Comparison of ENCODE assay signal across 8 cellular contexts in the genomic region with DNA sequence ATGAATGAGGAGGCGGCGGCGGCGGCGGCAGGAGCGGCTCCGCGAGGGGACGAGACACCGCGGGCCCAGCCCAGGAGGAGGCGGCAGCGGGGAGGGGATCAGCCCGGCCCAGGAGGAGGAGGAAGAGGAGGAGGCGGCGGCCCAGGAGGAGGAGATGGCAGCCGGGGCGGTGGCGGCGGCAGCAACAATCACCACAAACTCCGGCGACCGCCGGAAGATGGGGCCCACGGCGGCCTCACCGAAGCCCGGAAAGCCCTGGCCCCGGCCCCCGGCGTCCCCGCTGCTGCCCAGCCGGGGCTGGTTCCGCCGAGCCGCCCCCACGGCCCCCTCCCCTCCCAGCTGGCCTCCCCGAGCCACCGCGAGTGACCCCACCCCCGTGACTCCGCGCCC. TPM values are rescaled to one million over a fixed set of nuclear protein-coding genes. Genes with fewer than 3 reads are reported as not detected.
A peak's percentile ranks its signal among the peaks of the same experiment; 100 is the strongest.
DNase-seq lines count a peak whose midpoint lies in the region; ATAC-seq and TF ChIP-seq lines count a peak whose summit lies in the region.
"Not testable (repeated sequence)": the region's sequence is repeated elsewhere in the genome, so short reads cannot be mapped to it uniquely, and the experiment has no call there.

No MANE protein-coding gene starts in this region.

- H3K79me2 ChIP-seq in OCI-LY3 (ENCODE audit: low read length) = peaks cover 46% of the 10 kb centered on the region

- H3K9ac ChIP-seq in OCI-LY3 (ENCODE audit: low read length) = peak overlapping the region; percentile 26; the same call in 1 of the 2 replicates

- H3K36me3 ChIP-seq in OCI-LY3 (replicated peaks; ENCODE audit: low read depth, low read length); effector memory CD4-positive, alpha-beta T cell (ENCODE audit: control insufficient read depth, insufficient read depth, low read length); lung (ENCODE audit: control insufficient read depth in 2 of 2, insufficient read depth in 2 of 2, low read length in 2 of 2): not testable (repeated sequence)

- not testable (repeated sequence) for TF ChIP-seq CTCF in C4-2B (conservative IDR thresholded peaks at IDR 0.05); OCI-LY3 (IDR thresholded peaks at IDR 0.05; ENCODE audit: low read depth, low read length); lung (IDR thresholded peaks at IDR 0.05; ENCODE audit: control extremely low read depth, extremely low read depth)

- H3K4me3 ChIP-seq in OCI-LY3 (ENCODE audit: low read length) (peak overlapping the region; percentile 65), lung (peak overlapping the region; percentile 35)
- H3K4me3 ChIP-seq in effector memory CD4-positive, alpha-beta T cell (ENCODE audit: insufficient read depth, low read depth, low read length, poor library complexity, severe bottlenecking) = peak overlapping the region; percentile 79

- WGBS in lung, 2 donors = 0 to 3% methylated on average over 5 to 30 of the region's 43 CpGs

- peak overlapping the region; percentile 91 for H3K27ac ChIP-seq in C4-2B
- peak overlapping the region; percentile 90 for H3K27ac ChIP-seq in OCI-LY3 (ENCODE audit: low read length)
- peak overlapping the region; percentile 84 for H3K27ac ChIP-seq in effector memory CD4-positive, alpha-beta T cell (ENCODE audit: insufficient read depth, low read length, poor library complexity, severe bottlenecking)
- H3K27ac ChIP-seq in lung (ENCODE audit: low read depth in 1 of 2, low read length in 1 of 2) = peak overlapping the region; percentile 80 to 98

- not testable (repeated sequence) for H2AFZ ChIP-seq in OCI-LY3 (ENCODE audit: low read depth, low read length)

- not testable (repeated sequence) for H3K4me2 ChIP-seq in OCI-LY3 (ENCODE audit: low read length)

- peaks cover 36% of the 10 kb centered on the region for H4K20me1 ChIP-seq in OCI-LY3 (ENCODE audit: insufficient read depth, low read length)

- peak; percentile 39 for ATAC-seq in GM19467 (IDR thresholded peaks at IDR 0.05; ENCODE audit: unreplicated experiment)
- ATAC-seq in HG03280 (IDR thresholded peaks at IDR 0.05; ENCODE audit: unreplicated experiment) = peak; percentile 51
- peak; percentile 86 for ATAC-seq in lung (ENCODE audit: insufficient read depth, low FRiP score)

- not testable (repeated sequence) for H3K27me3 ChIP-seq in OCI-LY3 (ENCODE audit: low read depth, low read length); effector memory CD4-positive, alpha-beta T cell (replicated peaks; ENCODE audit: control insufficient read depth, insufficient read depth, low read length, poor library complexity, severe bottlenecking); lung (ENCODE audit: control insufficient read depth, insufficient read depth)

- H3K4me1 ChIP-seq in OCI-LY3 (ENCODE audit: low read length) (peaks cover 23% of the 10 kb centered on the region), lung (ENCODE audit: control insufficient read depth in 2 of 2, insufficient read depth in 2 of 2, low read length in 2 of 2) (peaks cover 3 to 17% of the 10 kb centered on the region in 2 donors)
- H3K4me1 ChIP-seq in effector memory CD4-positive, alpha-beta T cell (ENCODE audit: control insufficient read depth, insufficient read depth, low read length, poor library complexity, severe bottlenecking) = not testable (repeated sequence)

- not testable (repeated sequence) for H3K9me3 ChIP-seq in OCI-LY3 (ENCODE audit: insufficient read depth, low read length); effector memory CD4-positive, alpha-beta T cell (ENCODE audit: control insufficient read depth, low read length); lung (ENCODE audit: control insufficient read depth in 2 of 2, insufficient read depth in 1 of 2, low read length in 1 of 2)

- peak in 2 of 3 experiments; percentile 24 to 62 for DNase-seq in activated CD8-positive, alpha-beta memory T cell treated with anti-CD3 and anti-CD28 coated beads for 48 hours (ENCODE audit: low read depth in 2 of 3, low spot score in 2 of 3)
- DNase-seq in effector memory CD4-positive, alpha-beta T cell = peak; percentile 53 to 63 (median 61)
- peak; percentile 61 for DNase-seq in lung (ENCODE audit: low spot score)
- DNase-seq in stimulated activated CD4-positive, alpha-beta T cell treated with anti-CD3 and anti-CD28 coated beads, Interleukin-4, amount 100 ng/mL, for 24 hours = peak; percentile 62

RNA-seq across cellular contexts. Expression of a gene that starts 0.5 kb away (rescaled TPM):
- 10 to 100 TPM; 30.7 to 33.4 TPM for total RNA-seq in lung
- 10 to 100 TPM; 31.0 to 38.5 TPM for polyA plus RNA-seq in lung

RNA-seq across cellular contexts. Expression of a gene that starts 29.3 kb away (rescaled TPM):
- 10 to 100 TPM; 53.8 to 78.2 TPM for total RNA-seq in lung
- polyA plus RNA-seq in lung = 100 to 1,000 TPM in 1 of 2 donors, 10 to 100 TPM in 1; 60.0 to 144 TPM

RNA-seq across cellular contexts. Expression of a gene that starts 53.1 kb away (rescaled TPM):
- total RNA-seq in lung = 10 to 100 TPM; 12.8 to 30.5 TPM
- 1 to 10 TPM; 4.1 to 6.5 TPM for polyA plus RNA-seq in lung

Comparison
In these comparisons a context has a peak if more than half of its experiments do, and no peak if none do; other contexts are left out.
1. Peak in every context shown above with its lines: DNase-seq, ATAC-seq, H3K4me3 ChIP-seq and H3K27ac ChIP-seq.